8 cellular contexts compared by ENCODE assay signal in the genomic region with DNA sequence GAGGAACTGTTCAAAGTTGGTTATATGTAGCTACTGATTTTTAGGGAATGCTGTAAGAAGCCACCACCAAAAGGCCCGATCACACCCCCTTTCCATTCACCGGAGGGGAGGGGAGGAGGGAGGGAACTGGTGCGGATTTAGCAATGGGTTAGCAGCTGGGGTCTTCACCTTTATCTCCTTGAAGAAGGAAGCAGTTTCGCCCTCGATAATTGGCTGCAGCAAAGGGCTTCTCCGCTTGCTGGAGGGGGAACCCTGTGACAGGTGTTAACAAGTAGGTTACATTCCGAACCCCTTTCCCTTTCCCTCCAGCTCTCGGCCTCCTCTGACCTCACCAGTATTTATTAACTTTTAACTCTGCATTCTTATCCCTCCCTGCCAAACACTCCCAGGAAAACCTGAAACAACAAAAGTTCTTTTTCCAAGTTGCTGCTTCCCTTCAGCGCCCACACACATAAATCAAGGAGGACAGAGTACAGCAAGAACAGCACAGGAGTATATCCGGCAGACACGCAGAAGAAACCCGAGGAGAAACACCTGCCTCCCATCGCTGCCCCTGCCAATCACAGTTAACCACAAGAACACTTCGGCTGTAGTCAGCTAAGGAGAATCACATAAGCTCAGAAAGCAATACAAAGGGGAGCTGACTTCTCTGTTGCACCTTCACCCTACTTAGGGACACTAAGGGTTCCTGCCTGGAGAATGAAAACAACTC. TPM values are rescaled to one million over a fixed set of nuclear protein-coding genes. Genes with fewer than 3 reads are reported as not detected.
A peak's percentile ranks its signal among the peaks of the same experiment; 100 is the strongest.
DNase-seq lines count a peak whose midpoint lies in the region; ATAC-seq, FAIRE-seq and TF ChIP-seq lines count a peak whose summit lies in the region.

No MANE protein-coding gene starts in this region.

- SMC1A ChIA-PET in GM12878 (lab: Charles Lee; ENCODE audit: uncharacterized antibody, unreplicated experiment) = interaction anchor here (1.1 to 1.2 kb wide), 2 partner anchors 19 to 47 kb away, joined by 3 read pairs; no protein-coding TSS in a partner anchor

- H3K36me3 ChIP-seq in CD8-positive, alpha-beta memory T cell (ENCODE audit: insufficient read depth, low read length) = no peaks in the 10 kb centered on the region
- H3K36me3 ChIP-seq in GM12878 (ENCODE audit: control insufficient read depth in 2 of 2, insufficient read depth in 2 of 2, low read length in 1 of 2) (no peaks in the 10 kb centered on the region), neural progenitor cell (no peaks in the 10 kb centered on the region)
- H3K36me3 ChIP-seq in effector memory CD4-positive, alpha-beta T cell (ENCODE audit: control insufficient read depth, insufficient read depth, low read length) = peaks cover 10% of the 10 kb centered on the region

- in situ Hi-C loops in GM12878 (cut with MboI) = no loop called here

- H4K20me1 ChIP-seq in GM12878 (ENCODE audit: control insufficient read depth, insufficient read depth) (no peaks in the 10 kb centered on the region), neural progenitor cell (ENCODE audit: low read depth) (peaks cover 11% of the 10 kb centered on the region)

- no peak overlapping the region for H3K4me3 ChIP-seq in CD8-positive, alpha-beta memory T cell (ENCODE audit: low read length)
- 0 out of 2 replicates have a peak overlapping the region, but pooled peaks have one; percentile 21 for H3K4me3 ChIP-seq in GM12878
- H3K4me3 ChIP-seq in neural progenitor cell = no peak overlapping the region
- no peak overlapping the region for H3K4me3 ChIP-seq in effector memory CD4-positive, alpha-beta T cell (ENCODE audit: insufficient read depth, low read depth, low read length, poor library complexity, severe bottlenecking)

- peaks cover 0 to 4% (median 0%) of the 10 kb centered on the region in 3 donors for H3K36me3 Mint-ChIP-seq in CD8-positive, alpha-beta memory T cell
- peaks cover 10% of the 10 kb centered on the region for H3K36me3 Mint-ChIP-seq in neural progenitor cell

- peaks cover 10 to 21% (median 18%) of the 10 kb centered on the region in 3 donors for H3K4me1 Mint-ChIP-seq in CD8-positive, alpha-beta memory T cell
- H3K4me1 Mint-ChIP-seq in neural progenitor cell = peaks cover 11% of the 10 kb centered on the region

- no peaks in the 10 kb centered on the region for H3K79me2 ChIP-seq in GM12878 (ENCODE audit: control insufficient read depth, insufficient read depth, low read length)
- H3K79me2 ChIP-seq in neural progenitor cell (ENCODE audit: low read depth) = no peaks in the 10 kb centered on the region

- H3K27ac Mint-ChIP-seq in CD8-positive, alpha-beta memory T cell = peak overlapping the region in 7 of 8 donors; percentile 21 to 82 (median 56)
- no peak overlapping the region for H3K27ac Mint-ChIP-seq in neural progenitor cell

- TF ChIP-seq RAD21 in GM12878 (IDR thresholded peaks at IDR 0.05; ENCODE audit: insufficient read depth, low read depth, low read length) = no peak

- no peaks in the 10 kb centered on the region for H3K9me3 Mint-ChIP-seq in CD8-positive, alpha-beta memory T cell
- H3K9me3 Mint-ChIP-seq in neural progenitor cell = no peaks in the 10 kb centered on the region

- H3K4me1 ChIP-seq in CD8-positive, alpha-beta memory T cell (ENCODE audit: insufficient read depth, low read length) = peaks cover 10% of the 10 kb centered on the region
- H3K4me1 ChIP-seq in GM12878 (ENCODE audit: control insufficient read depth, insufficient read depth, low read length) (no peaks in the 10 kb centered on the region), neural progenitor cell (peaks cover 16% of the 10 kb centered on the region)
- H3K4me1 ChIP-seq in effector memory CD4-positive, alpha-beta T cell (ENCODE audit: control insufficient read depth, insufficient read depth, low read length, poor library complexity, severe bottlenecking) = no peaks in the 10 kb centered on the region

- no TSS peak for BruUV-seq in GM12878 (replicated peaks; lab: Mats Ljungman, UMichigan)

- H3K27me3 Mint-ChIP-seq in CD8-positive, alpha-beta memory T cell = peaks cover 0 to 1% of the 10 kb centered on the region in 2 donors
- no peaks in the 10 kb centered on the region for H3K27me3 Mint-ChIP-seq in neural progenitor cell (ENCODE audit: insufficient read depth, low read depth)

- H3K27ac ChIP-seq in CD8-positive, alpha-beta memory T cell (ENCODE audit: low read depth, low read length) = no peak overlapping the region
- H3K27ac ChIP-seq in GM12878 (ENCODE audit: control insufficient read depth, insufficient read depth) (no peak overlapping the region), neural progenitor cell (peak overlapping the region; percentile 58)
- no peak overlapping the region for H3K27ac ChIP-seq in effector memory CD4-positive, alpha-beta T cell (ENCODE audit: insufficient read depth, low read length, poor library complexity, severe bottlenecking)

- RAD21 ChIA-PET in GM12878 (lab: Charles Lee; ENCODE audit: unreplicated experiment) = no interaction called here

- H3K9ac ChIP-seq in GM12878 (ENCODE audit: control insufficient read depth, insufficient read depth, low read length) = no peak overlapping the region
- H3K9ac ChIP-seq in neural progenitor cell = no peak overlapping the region

- intact Hi-C loops in GM12878 (cut with micrococcal nuclease; ENCODE audit: unreplicated experiment) = no loop called here

- FAIRE-seq in GM12878 (lab: Jason Lieb, UNC) = peak; percentile 78

- no peaks in the 10 kb centered on the region for H3K27me3 ChIP-seq in CD8-positive, alpha-beta memory T cell (ENCODE audit: insufficient read depth, low read length, poor library complexity, severe bottlenecking)
- H3K27me3 ChIP-seq in GM12878 (replicated peaks in 1 of 2; ENCODE audit: control insufficient read depth in 2 of 2, insufficient read depth in 2 of 2, low read length in 1 of 2) (no peaks in the 10 kb centered on the region), neural progenitor cell (no peaks in the 10 kb centered on the region)
- no peaks in the 10 kb centered on the region for H3K27me3 ChIP-seq in effector memory CD4-positive, alpha-beta T cell (replicated peaks; ENCODE audit: control insufficient read depth, insufficient read depth, low read length, poor library complexity, severe bottlenecking)

- H2AFZ ChIP-seq in GM12878 (ENCODE audit: control insufficient read depth, low read depth, low read length) = no peak overlapping the region
- H2AFZ ChIP-seq in neural progenitor cell (replicated peaks) = no peak overlapping the region

- H3K9me3 ChIP-seq in CD8-positive, alpha-beta memory T cell (ENCODE audit: low read length) = no peaks in the 10 kb centered on the region
- H3K9me3 ChIP-seq in GM12878 (replicated peaks; ENCODE audit: control insufficient read depth, insufficient read depth, low read length) (no peaks in the 10 kb centered on the region), neural progenitor cell (ENCODE audit: low read depth) (no peaks in the 10 kb centered on the region)
- no peaks in the 10 kb centered on the region for H3K9me3 ChIP-seq in effector memory CD4-positive, alpha-beta T cell (ENCODE audit: control insufficient read depth, low read length)

- peak; percentile 98 for ATAC-seq in GM21360 (IDR thresholded peaks at IDR 0.05; ENCODE audit: unreplicated experiment)
- ATAC-seq in HG03565 (IDR thresholded peaks at IDR 0.05; ENCODE audit: unreplicated experiment) = peak; percentile 63
- ATAC-seq in GM12878 = peak; percentile 48

- H3K4me3 Mint-ChIP-seq in CD8-positive, alpha-beta memory T cell = peak overlapping the region in 5 of 7 donors; percentile 13 to 52 (median 42)
- no peak overlapping the region for H3K4me3 Mint-ChIP-seq in neural progenitor cell

- TF ChIP-seq CTCF in GM12878 (IDR thresholded peaks at IDR 0.05 in 2 of 3, conservative IDR thresholded peaks at IDR 0.05 in 1 of 3; ENCODE audit: control insufficient read depth in 2 of 3, extremely low read depth in 1 of 3, insufficient read depth in 1 of 3, low read depth in 3 of 3, low read length in 3 of 3) = no peak
- no peak for TF ChIP-seq CTCF in neural progenitor cell (IDR thresholded peaks at IDR 0.05)

- peak in 2 of 5 donors; percentile 4 to 48 for DNase-seq in CD8-positive, alpha-beta memory T cell
- DNase-seq in GM12878 (ENCODE audit: low read depth, low spot score) (peak; percentile 13), neural progenitor cell (ENCODE audit: low spot score) (peak; percentile 54), COLO829 (ENCODE audit: low spot score) (no peak)
- no peak for DNase-seq in effector memory CD4-positive, alpha-beta T cell
- DNase-seq in activated CD8-positive, alpha-beta memory T cell treated with anti-CD3 and anti-CD28 coated beads, Interleukin-2, amount 50 U/mL, for 48 hours = no peak

- no peak for TF ChIP-seq EP300 in GM12878 (IDR thresholded peaks at IDR 0.05; ENCODE audit: borderline replicate concordance in 1 of 2, control insufficient read depth in 1 of 2, low read depth in 2 of 2, low read length in 2 of 2)

- POLR2A ChIA-PET in CD8-positive, alpha-beta memory T cell (lab: Charles Lee) = no interaction called here
- POLR2A ChIA-PET in GM12878 (lab: Charles Lee) = no interaction called here

- no peak for TF ChIP-seq POLR2A in GM12878 (IDR thresholded peaks at IDR 0.05; ENCODE audit: low read depth, low read length)

- H3F3A ChIP-seq in neural progenitor cell (ENCODE audit: low read depth) = peaks cover 14% of the 10 kb centered on the region

- H3K4me2 ChIP-seq in GM12878 (ENCODE audit: control insufficient read depth, insufficient read depth) = peak overlapping the region; percentile 28; the same call in 1 of the 2 replicates
- H3K4me2 ChIP-seq in neural progenitor cell = peak overlapping the region; percentile 53

- 53% methylated on average over 14 of the region's 14 CpGs for WGBS in GM12878 (ENCODE audit: insufficient coverage, insufficient replicate concordance, low lambda C conversion rate, missing lambda C conversion rate)

- CTCF ChIA-PET in CD8-positive, alpha-beta memory T cell (lab: Charles Lee) = no interaction called here
- CTCF ChIA-PET in GM12878 (lab: Yijun Ruan, JAX) = no interaction called here

RNA-seq across cellular contexts. Expression of a gene that starts 39.8 kb away (rescaled TPM):
- 1 to 10 TPM; 4.4 to 4.8 TPM for total RNA-seq in CD8-positive, alpha-beta memory T cell
- 2.5 TPM for polyA plus RNA-seq in CD8-positive, alpha-beta memory T cell
- total RNA-seq in GM12878 (2013; cell fraction: nucleolus; rRNA removed) = 1.2 TPM in 2 replicates
- total RNA-seq in GM12878 (2014; rRNA removed) (3.2 and 4.4 TPM in 2 replicates), GM12878 (2014; rRNA removed; fragmentation: Illumina TruSeq; extraction: Trizol) (3.5 and 3.7 TPM in 2 replicates), GM12878 (2021) (2.9 and 3.0 TPM in 2 replicates), neural progenitor cell (ENCODE audit: low replicate concordance) (2.4 and 6.9 TPM in 2 replicates)
- 2.4 TPM for polyA plus RNA-seq in GM12878 (2011; ENCODE audit: low read depth)
- polyA plus RNA-seq in GM12878 (2011; rRNA removed) (3.8 and 5.9 TPM in 2 replicates), GM12878 (2014; fragmentation: Illumina TruSeq; extraction: Trizol) (3.5 and 4.3 TPM in 2 replicates), GM12878 (2014; fragmentation: Nextera tagmentation; extraction: Ambion mirVana) (1 to 10 TPM; 2.1 to 2.5 TPM), GM12878 (2014; rRNA removed) (3.4 and 4.0 TPM in 2 replicates), GM12878 (2016; fragmentation: Nextera tagmentation; extraction: Ambion mirVana) (1 to 10 TPM; 4.3 to 5.3 TPM)
- 1.9 and 2.1 TPM in 2 replicates for polyA plus RNA-seq in GM12878 (2011; cell fraction: cytosol; rRNA removed)
- polyA plus RNA-seq in GM12878 (2011; cell fraction: nucleus; rRNA removed) = 0.76 and 1.5 TPM in 2 replicates
- 2.5 and 3.2 TPM in 2 replicates for polyA plus RNA-seq in GM12878 (2012)
- 1.0 and 1.8 TPM in 2 replicates for polyA minus RNA-seq in GM12878 (2011; rRNA and poly(A)+ RNA removed)
- 0.62 TPM in 1 of 2 replicates, not detected in the other for polyA minus RNA-seq in GM12878 (2011; cell fraction: cytosol; rRNA and poly(A)+ RNA removed)
- 0.60 and 0.67 TPM in 2 replicates for polyA minus RNA-seq in GM12878 (2011; cell fraction: nucleus; rRNA and poly(A)+ RNA removed)

Comparison
In these comparisons a context has a peak if more than half of its experiments do, and no peak if none do; other contexts are left out.
1. DNase-seq: peak in GM12878 (single experiment) and neural progenitor cell (single experiment); none in COLO829 (single experiment), effector memory CD4-positive, alpha-beta T cell (0 of 3) and activated CD8-positive, alpha-beta memory T cell treated with anti-CD3 and anti-CD28 coated beads, Interleukin-2, amount 50 U/mL, for 48 hours (single experiment).
2. ATAC-seq: peak in every context shown above with its lines; median percentile 98 in GM21360; 63 in HG03565; 48 in GM12878.